In genomic region chr3:174000675-174001074, GRCh38 we compare ENCODE assay signal across 32 cellular contexts.
DNase-seq lines count a peak whose midpoint lies in the region; ATAC-seq, FAIRE-seq and TF ChIP-seq lines count a peak whose summit lies in the region.
"Had no signal": no experiment of that assay in that cellular context is flagged by ENCODE, and none has a peak within 500 bp of the region (broad histone marks: within the 10 kb centered on the region; RNA-seq: fewer than 3 reads in every experiment).

No MANE protein-coding gene starts in this region.

- H3K4me1 ChIP-seq in HepG2 (ENCODE audit: insufficient read depth, low read length) (no peaks in the 10 kb centered on the region), right lobe of liver (no peaks in the 10 kb centered on the region), A549 (no peaks in the 10 kb centered on the region), IMR-90 (ENCODE audit: control insufficient read depth, insufficient read depth, low read length) (peaks cover 4% of the 10 kb centered on the region; the same call in 1 of the 2 replicates), Peyer's patch (no peaks in the 10 kb centered on the region)
- H3K4me1 ChIP-seq: BE2C; BLaER1; BLaER1 treated with 17β-estradiol and CSF1 and Interleukin-3, amounts not matched to agents 10 nM and 100 nM; Caco-2 had no signal

- H3K18ac ChIP-seq in IMR-90 (ENCODE audit: low read depth, low read length) = no peak overlapping the region

- TF ChIP-seq RAD21 in HepG2 (CRISPR knock-in tag; IDR thresholded peaks at IDR 0.05) (no peak), A549 (conservative IDR thresholded peaks at IDR 0.05 in 1 of 2, IDR thresholded peaks at IDR 0.05 in 1 of 2) (no peak), IMR-90 (IDR thresholded peaks at IDR 0.05; ENCODE audit: low read length) (no peak)

- H3K56ac ChIP-seq in IMR-90 (ENCODE audit: extremely low read depth, insufficient read depth, low read length) = no peak overlapping the region

- H2BK120ac ChIP-seq in IMR-90 (ENCODE audit: low read depth, low read length) = no peak overlapping the region

- CTCF ChIA-PET in HepG2 (lab: Yijun Ruan, JAX; ENCODE audit: low intra/inter-chr PET ratio, low total read pairs) = no interaction called here
- CTCF ChIA-PET in A549 (lab: Yijun Ruan, JAX) = no interaction called here
- CTCF ChIA-PET in IMR-90 (lab: Yijun Ruan, JAX) = no interaction called here

- H3K4me2 ChIP-seq in HepG2 (ENCODE audit: low read depth, low read length) (no peak overlapping the region), A549 (no peak overlapping the region), IMR-90 (ENCODE audit: low read depth, low read length) (no peak overlapping the region)
- H3K4me2 ChIP-seq: BLaER1; BLaER1 treated with 17β-estradiol and CSF1 and Interleukin-3, amounts not matched to agents 10 nM and 100 nM had no signal

- H3K79me1 ChIP-seq in IMR-90 (ENCODE audit: low read depth in 1 of 2, low read length in 2 of 2) = no peaks in the 10 kb centered on the region

- no peak overlapping the region for H4K8ac ChIP-seq in IMR-90 (ENCODE audit: low read depth in 2 of 2, low read length in 2 of 2)

- no peak overlapping the region for H4K91ac ChIP-seq in IMR-90 (ENCODE audit: insufficient read depth, low read depth, low read length)

- H4K20me1 ChIP-seq in HepG2 (ENCODE audit: insufficient read depth, low read length) (no peaks in the 10 kb centered on the region), IMR-90 (ENCODE audit: insufficient read depth, low read length) (no peaks in the 10 kb centered on the region)
- H4K20me1 ChIP-seq: BLaER1; BLaER1 treated with 17β-estradiol and CSF1 and Interleukin-3, amounts not matched to agents 10 nM and 100 nM had no signal

- H3K23ac ChIP-seq in IMR-90 (ENCODE audit: low read depth, low read length) = no peak overlapping the region

- no peak overlapping the region for H2AK9ac ChIP-seq in IMR-90 (replicated peaks; ENCODE audit: low read depth, low read length, poor library complexity)

- H2BK5ac ChIP-seq in IMR-90 (ENCODE audit: low read depth, low read length, poor library complexity, severe bottlenecking) = no peak overlapping the region

- dilution Hi-C loops in IMR-90 (cut with HindIII; ENCODE audit: low sequenced_read_pairs, unreplicated experiment) = no loop called here

- FAIRE-seq in HepG2 (lab: Jason Lieb, UNC) = no peak
- FAIRE-seq in A549 (lab: Jason Lieb, UNC) = no peak
- FAIRE-seq: A204.1, D721Med had no signal

- H3K9ac ChIP-seq in HepG2 (ENCODE audit: insufficient read depth, low read depth, low read length) = no peak overlapping the region
- H3K9ac ChIP-seq in IMR-90 (ENCODE audit: low read depth, low read length) = no peak overlapping the region
- H3K9ac ChIP-seq: BLaER1; BLaER1 treated with 17β-estradiol and CSF1 and Interleukin-3, amounts not matched to agents 10 nM and 100 nM had no signal

- intact Hi-C loops in HepG2 (cut with micrococcal nuclease; ENCODE audit: unreplicated experiment) (no loop called here), right lobe of liver (cut with DNase I) (no loop called here), IMR-90 (cut with micrococcal nuclease) (no loop called here)

- no peaks in the 10 kb centered on the region for H3K9me3 ChIP-seq in HepG2 (ENCODE audit: low read length)
- no peaks in the 10 kb centered on the region for H3K9me3 ChIP-seq in right lobe of liver
- no peaks in the 10 kb centered on the region for H3K9me3 ChIP-seq in A549
- H3K9me3 ChIP-seq in IMR-90 (ENCODE audit: control insufficient read depth, insufficient read depth, low read length) = no peaks in the 10 kb centered on the region
- no peaks in the 10 kb centered on the region for H3K9me3 ChIP-seq in Peyer's patch
- H3K9me3 ChIP-seq: BE2C; BLaER1; BLaER1 treated with 17β-estradiol and CSF1 and Interleukin-3, amounts not matched to agents 10 nM and 100 nM; Caco-2 had no signal

- no peak overlapping the region for H3K4ac ChIP-seq in IMR-90 (ENCODE audit: low read depth, low read length)

- ATAC-seq in HepG2 = no peak
- no peak for ATAC-seq in right lobe of liver
- no peak for ATAC-seq in A549
- no peak for ATAC-seq in IMR-90 (ENCODE audit: low read depth)
- ATAC-seq: CD8-positive, alpha-beta T cell had no signal

- H3K79me2 ChIP-seq in HepG2 (ENCODE audit: insufficient read depth, low read length) = no peaks in the 10 kb centered on the region

- no peak overlapping the region for H4K5ac ChIP-seq in IMR-90 (ENCODE audit: low read depth, low read length)

- H2BK20ac ChIP-seq in IMR-90 (ENCODE audit: low read depth, low read length) = no peak overlapping the region

- no peak overlapping the region for H2AK5ac ChIP-seq in IMR-90 (ENCODE audit: low read depth, low read length)

- TF ChIP-seq CTCF in HepG2 (CRISPR knock-in tag; IDR thresholded peaks at IDR 0.05) = no peak
- no peak for TF ChIP-seq CTCF in right lobe of liver (IDR thresholded peaks at IDR 0.05)
- no peak for TF ChIP-seq CTCF in A549 (IDR thresholded peaks at IDR 0.05)
- no peak for TF ChIP-seq CTCF in IMR-90 (conservative IDR thresholded peaks at IDR 0.05; ENCODE audit: low read depth, low read length)
- no peak for TF ChIP-seq CTCF in Peyer's patch (IDR thresholded peaks at IDR 0.05)

- H2AFZ ChIP-seq in HepG2 (ENCODE audit: low read length) (no peak overlapping the region), IMR-90 (replicated peaks; ENCODE audit: low read length, poor library complexity) (no peak overlapping the region)

- no TSS peak for BruUV-seq in HepG2 (replicated peaks; lab: Mats Ljungman, UMichigan)
- BruUV-seq in IMR-90 (replicated peaks; lab: Mats Ljungman, UMichigan) = no TSS peak

- H3K36me3 ChIP-seq in HepG2 (replicated peaks in 1 of 2; ENCODE audit: control insufficient read depth in 1 of 2, insufficient read depth in 2 of 2, low read length in 2 of 2) (no peaks in the 10 kb centered on the region), right lobe of liver (no peaks in the 10 kb centered on the region), IMR-90 (ENCODE audit: control insufficient read depth, insufficient read depth, low read length) (no peaks in the 10 kb centered on the region), Peyer's patch (no peaks in the 10 kb centered on the region)
- H3K36me3 ChIP-seq: BE2C; BLaER1; BLaER1 treated with 17β-estradiol and CSF1 and Interleukin-3, amounts not matched to agents 10 nM and 100 nM had no signal

- H3K4me3 ChIP-seq in HepG2 (replicated peaks in 1 of 3; ENCODE audit: insufficient read depth in 1 of 3, low read depth in 2 of 3, low read length in 3 of 3) (no peak overlapping the region), right lobe of liver (no peak overlapping the region), A549 (no peak overlapping the region), IMR-90 (ENCODE audit: insufficient read depth, low read depth, low read length) (no peak overlapping the region), Peyer's patch (no peak overlapping the region)
- H3K4me3 ChIP-seq: BLaER1; BLaER1 treated with 17β-estradiol and CSF1 and Interleukin-3, amounts not matched to agents 10 nM and 100 nM had no signal

- DNase-seq in HepG2 (ENCODE audit: low spot score) = no peak
- DNase-seq in right lobe of liver = no peak
- DNase-seq in A549 (ENCODE audit: low read depth in 1 of 2, low spot score in 1 of 2) = no peak
- DNase-seq in IMR-90 = no peak
- no peak for DNase-seq in Peyer's patch
- no peak for DNase-seq in activated T-cell treated with anti-CD3 and anti-CD28 coated beads for 4 hours
- DNase-seq: 8988T; ACHN; AML-193; BE2C; C1 segment of cervical spinal cord; Caco-2; Calu3; CD4-positive, alpha-beta memory T cell; CD4-positive, alpha-beta T cell; CD4-positive, CD25-positive, alpha-beta regulatory T cell; CD8-positive, alpha-beta memory T cell; CD8-positive, alpha-beta T cell; COR-L47; DMS 273 treated with DMSO at 0.1 percent for 48 hours; DMS153; DMS53; DMS79; DMS79 treated with DMSO at 0.1 percent for 48 hours; DND-41; EL had no signal

- no peak overlapping the region for H3K27ac ChIP-seq in HepG2 (ENCODE audit: extremely low read length, insufficient read depth, low read length)
- no peak overlapping the region for H3K27ac ChIP-seq in right lobe of liver
- no peak overlapping the region for H3K27ac ChIP-seq in A549
- H3K27ac ChIP-seq in IMR-90 (ENCODE audit: insufficient read depth, low read length) = no peak overlapping the region
- H3K27ac ChIP-seq in Peyer's patch = no peak overlapping the region
- H3K27ac ChIP-seq: 22Rv1; BLaER1; BLaER1 treated with 17β-estradiol and CSF1 and Interleukin-3, amounts not matched to agents 10 nM and 100 nM; C4-2B had no signal

- H2BK15ac ChIP-seq in IMR-90 (ENCODE audit: low read depth, low read length) = no peak overlapping the region

- no peak for TF ChIP-seq POLR2A in HepG2 (IDR thresholded peaks at IDR 0.05; ENCODE audit: insufficient read depth in 1 of 2, low read depth in 2 of 2, low read length in 2 of 2)
- TF ChIP-seq POLR2A in right lobe of liver (IDR thresholded peaks at IDR 0.05) = no peak
- no peak for TF ChIP-seq POLR2A in A549 (IDR thresholded peaks at IDR 0.05; ENCODE audit: low read length)
- no peak for TF ChIP-seq POLR2A in IMR-90 (IDR thresholded peaks at IDR 0.05; ENCODE audit: low read depth, low read length)
- TF ChIP-seq POLR2A in Peyer's patch (IDR thresholded peaks at IDR 0.05) = no peak

- WGBS in HepG2 (ENCODE audit: low lambda C conversion rate) = 0% methylated on average over 1 of the region's 1 CpG
- 63% methylated on average over 1 of the region's 1 CpG for WGBS in right lobe of liver (ENCODE audit: insufficient coverage, low coverage, low lambda C conversion rate, missing lambda C conversion rate)
- WGBS in A549 (ENCODE audit: missing lambda C conversion rate) = 46% methylated on average over 1 of the region's 1 CpG
- WGBS in IMR-90 (ENCODE audit: extremely low coverage in 2 of 2, insufficient read length in 1 of 2), 2 experiments = no CpG with 5 or more reads among the region's 1 CpG

- H3K14ac ChIP-seq in IMR-90 (replicated peaks; ENCODE audit: low read depth, low read length) = no peak overlapping the region

- POLR2A ChIA-PET in HepG2 (lab: Yijun Ruan, JAX) (no interaction called here), A549 (lab: Yijun Ruan, JAX) (no interaction called here), IMR-90 (lab: Charles Lee; ENCODE audit: unreplicated experiment) (no interaction called here)

- TF ChIP-seq EP300 in HepG2 (IDR thresholded peaks at IDR 0.05; ENCODE audit: low read depth in 2 of 2, low read length in 2 of 2) = no peak
- no peak for TF ChIP-seq EP300 in HepG2 (CRISPR knock-in tag; IDR thresholded peaks at IDR 0.05; ENCODE audit: borderline replicate concordance)
- no peak for TF ChIP-seq EP300 in A549 (IDR thresholded peaks at IDR 0.05)

- H3K9me1 ChIP-seq in IMR-90 (ENCODE audit: insufficient read depth, low read length) = no peaks in the 10 kb centered on the region

- no peaks in the 10 kb centered on the region for H3K27me3 ChIP-seq in HepG2 (ENCODE audit: control insufficient read depth in 1 of 2, insufficient read depth in 2 of 2, low read length in 2 of 2)
- H3K27me3 ChIP-seq in right lobe of liver = no peaks in the 10 kb centered on the region
- H3K27me3 ChIP-seq in IMR-90 (ENCODE audit: control insufficient read depth, insufficient read depth, low read length) = no peaks in the 10 kb centered on the region
- no peaks in the 10 kb centered on the region for H3K27me3 ChIP-seq in Peyer's patch
- H3K27me3 ChIP-seq: BE2C; BLaER1; BLaER1 treated with 17β-estradiol and CSF1 and Interleukin-3, amounts not matched to agents 10 nM and 100 nM had no signal

- in situ Hi-C loops in HepG2 (cut with HindIII; ENCODE audit: extremely low pct_ligation_motif_present, low pct_unique_long_range_greater_than_20kb) (no loop called here), IMR-90 (cut with MboI; ENCODE audit: low sequenced_read_pairs) (no loop called here)

Comparison
In these comparisons a context has a peak if more than half of its experiments do, and no peak if none do; other contexts are left out.
1. Of the 38 proteins assayed by ChIP-seq in both HepG2 and A549: peak only in HepG2: none; only in A549: none; in both: MAFK; in neither: 37.